Comparison of ENCODE assay signal across 2 cellular contexts in the genomic region with DNA sequence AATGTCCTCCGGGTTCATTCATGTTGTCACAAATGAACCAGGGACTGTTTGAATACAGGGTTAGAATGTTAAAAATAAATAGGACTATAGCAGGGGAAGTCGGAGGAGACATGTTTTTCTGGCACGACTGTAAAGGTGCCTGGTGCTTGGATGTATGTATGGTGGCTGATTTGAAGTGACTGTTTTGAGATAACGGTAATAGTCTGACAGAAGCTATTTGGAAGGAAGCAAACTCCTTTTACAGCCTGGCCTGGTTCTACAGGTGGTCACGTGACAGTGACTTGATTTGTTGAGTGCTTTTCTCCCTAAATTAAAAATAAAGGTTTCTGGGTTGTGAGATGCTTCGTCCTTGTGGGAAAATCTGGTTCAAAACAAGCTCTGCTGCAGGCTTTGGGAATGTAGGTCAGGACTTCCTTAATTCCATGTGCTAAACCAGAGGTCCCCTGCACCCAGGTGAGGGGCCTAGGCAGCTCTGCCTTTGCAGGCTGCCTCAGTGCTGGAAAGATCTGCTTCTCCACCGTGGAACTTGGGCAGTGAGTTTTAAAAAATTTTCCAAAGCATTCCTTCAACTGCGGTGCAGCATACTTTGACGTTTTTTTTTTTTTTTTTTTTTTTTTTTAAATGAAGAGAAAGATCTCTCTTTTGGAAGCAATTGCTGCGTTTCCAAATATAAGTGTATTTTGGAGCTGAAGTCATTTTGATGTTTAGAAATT.
TF ChIP-seq lines count a peak whose summit lies in the region.

No MANE protein-coding gene starts in this region.

TF ChIP-seq in IMR-90, 13 proteins besides CTCF, POLR2A, EP300 and RAD21:
- TF ChIP-seq MAFK (IDR thresholded peaks at IDR 0.05; ENCODE audit: low read depth, low read length), result no peak
- no peak for TF ChIP-seq RFX5 (IDR thresholded peaks at IDR 0.05; ENCODE audit: low read depth, low read length)

TF ChIP-seq in WTC11, 78 proteins besides CTCF, POLR2A, EP300 and RAD21:
- TF ChIP-seq FOXP1 (CRISPR knock-in tag; IDR thresholded peaks at IDR 0.05; ENCODE audit: borderline replicate concordance) (no peak), IRF2 (CRISPR knock-in tag; IDR thresholded peaks at IDR 0.05; ENCODE audit: borderline replicate concordance, low read depth) (no peak), TP53 (CRISPR knock-in tag; IDR thresholded peaks at IDR 0.05) (no peak), ATF1 (CRISPR knock-in tag; IDR thresholded peaks at IDR 0.05) (no peak), MLX (CRISPR knock-in tag; IDR thresholded peaks at IDR 0.05) (no peak), TEAD1 (CRISPR knock-in tag; IDR thresholded peaks at IDR 0.05) (no peak), SOX15 (CRISPR knock-in tag; IDR thresholded peaks at IDR 0.05) (no peak), ZSCAN18 (CRISPR knock-in tag; IDR thresholded peaks at IDR 0.05) (no peak), AR (CRISPR knock-in tag; IDR thresholded peaks at IDR 0.05) (no peak), CREB1 (CRISPR knock-in tag; IDR thresholded peaks at IDR 0.05) (no peak), EMX1 (CRISPR knock-in tag; IDR thresholded peaks at IDR 0.05) (no peak), ZNF512 (CRISPR knock-in tag; IDR thresholded peaks at IDR 0.05; ENCODE audit: borderline replicate concordance) (no peak)
- TF ChIP-seq, protein P1, sequence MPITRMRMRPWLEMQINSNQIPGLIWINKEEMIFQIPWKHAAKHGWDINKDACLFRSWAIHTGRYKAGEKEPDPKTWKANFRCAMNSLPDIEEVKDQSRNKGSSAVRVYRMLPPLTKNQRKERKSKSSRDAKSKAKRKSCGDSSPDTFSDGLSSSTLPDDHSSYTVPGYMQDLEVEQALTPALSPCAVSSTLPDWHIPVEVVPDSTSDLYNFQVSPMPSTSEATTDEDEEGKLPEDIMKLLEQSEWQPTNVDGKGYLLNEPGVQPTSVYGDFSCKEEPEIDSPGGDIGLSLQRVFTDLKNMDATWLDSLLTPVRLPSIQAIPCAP (CRISPR knock-in tag; IDR thresholded peaks at IDR 0.05), result no peak
TF ChIP-seq in WTC11: peak in this region for 0.
